Comparison of ENCODE assay signal across 1 cellular context in genomic region chr20:44428174-44429016, GRCh38.
TF ChIP-seq lines count a peak whose summit lies in the region.

No MANE protein-coding gene starts in this region.

TF ChIP-seq in HepG2, 621 proteins besides CTCF, POLR2A, EP300 and RAD21 (continued from another document and continues in another):
- TF ChIP-seq AHDC1 (CRISPR knock-in tag; IDR thresholded peaks at IDR 0.05; ENCODE audit: borderline replicate concordance) (peak; percentile 94), TIGD3 (CRISPR knock-in tag; IDR thresholded peaks at IDR 0.05; ENCODE audit: borderline replicate concordance) (no peak; the same call in 1 of the 2 replicates), CBX1 (IDR thresholded peaks at IDR 0.05; ENCODE audit: low read depth) (peak; percentile 66), ZNF589 (CRISPR knock-in tag; conservative IDR thresholded peaks at IDR 0.05) (no peak), ZNF704 (CRISPR knock-in tag; IDR thresholded peaks at IDR 0.05; ENCODE audit: borderline replicate concordance) (0 out of 2 replicates have a peak, but pooled peaks have one; percentile 42), ZSCAN31 (CRISPR knock-in tag; IDR thresholded peaks at IDR 0.05; ENCODE audit: low read depth) (0 out of 2 replicates have a peak, but pooled peaks have one; percentile 51), CENPT (CRISPR knock-in tag; IDR thresholded peaks at IDR 0.05; ENCODE audit: low read depth) (0 out of 2 replicates have a peak, but pooled peaks have one; percentile 41), EHMT2 (IDR thresholded peaks at IDR 0.05; ENCODE audit: borderline replicate concordance, low read depth, low read length) (peak; percentile 100), ZNF552 (CRISPR knock-in tag; IDR thresholded peaks at IDR 0.05; ENCODE audit: borderline replicate concordance) (0 out of 2 replicates have a peak, but pooled peaks have one; percentile 18), EED (CRISPR knock-in tag; IDR thresholded peaks at IDR 0.05) (no peak), ZNF501 (CRISPR knock-in tag; IDR thresholded peaks at IDR 0.05) (no peak), ZNF619 (CRISPR knock-in tag; IDR thresholded peaks at IDR 0.05) (no peak), LRRFIP1 (CRISPR knock-in tag; conservative IDR thresholded peaks at IDR 0.05) (no peak), ATRX (CRISPR knock-in tag; IDR thresholded peaks at IDR 0.05; ENCODE audit: borderline replicate concordance) (no peak), ZNF383 (CRISPR knock-in tag; IDR thresholded peaks at IDR 0.05; ENCODE audit: borderline replicate concordance) (peak; percentile 74; the same call in 1 of the 2 replicates), FOXO4 (CRISPR knock-in tag; conservative IDR thresholded peaks at IDR 0.05) (no peak), ZSCAN25 (CRISPR knock-in tag; IDR thresholded peaks at IDR 0.05) (peak; percentile 66), ZNF251 (CRISPR knock-in tag; IDR thresholded peaks at IDR 0.05) (0 out of 2 replicates have a peak, but pooled peaks have one; percentile 82), ZBTB25 (CRISPR knock-in tag; IDR thresholded peaks at IDR 0.05) (peak; percentile 97), ZNF790 (CRISPR knock-in tag; IDR thresholded peaks at IDR 0.05; ENCODE audit: borderline replicate concordance) (no peak), TEAD2 (CRISPR knock-in tag; IDR thresholded peaks at IDR 0.05) (no peak), GPN1 (CRISPR knock-in tag; IDR thresholded peaks at IDR 0.05; ENCODE audit: borderline replicate concordance) (no peak), SOX5 (CRISPR knock-in tag; IDR thresholded peaks at IDR 0.05; ENCODE audit: borderline replicate concordance) (peak; percentile 99), TBX3 (IDR thresholded peaks at IDR 0.05; ENCODE audit: borderline replicate concordance) (peak; percentile 73; the same call in 1 of the 2 replicates), ZNF761 (CRISPR knock-in tag; conservative IDR thresholded peaks at IDR 0.05) (peak; percentile 78; the same call in 1 of the 2 replicates), HOXD1 (CRISPR knock-in tag; IDR thresholded peaks at IDR 0.05) (no peak), NFIB (CRISPR knock-in tag; IDR thresholded peaks at IDR 0.05; ENCODE audit: borderline replicate concordance) (no peak), ZNF615 (CRISPR knock-in tag; IDR thresholded peaks at IDR 0.05; ENCODE audit: borderline replicate concordance) (peak; percentile 65; the same call in 1 of the 2 replicates), ZFP90 (CRISPR knock-in tag; IDR thresholded peaks at IDR 0.05; ENCODE audit: borderline replicate concordance) (0 out of 2 replicates have a peak, but pooled peaks have one; percentile 39), PTBP1 (IDR thresholded peaks at IDR 0.05; ENCODE audit: low read depth, low read length, poor library complexity, severe bottlenecking) (no peak), HMG20B (CRISPR knock-in tag; conservative IDR thresholded peaks at IDR 0.05) (peak; percentile 95), SNAPC4 (CRISPR knock-in tag; IDR thresholded peaks at IDR 0.05) (no peak), KLF15 (CRISPR knock-in tag; IDR thresholded peaks at IDR 0.05; ENCODE audit: borderline replicate concordance) (no peak), PAX8 (CRISPR knock-in tag; IDR thresholded peaks at IDR 0.05; ENCODE audit: borderline replicate concordance) (no peak), ZNF317 (CRISPR knock-in tag; IDR thresholded peaks at IDR 0.05) (peak; percentile 78), PLRG1 (conservative IDR thresholded peaks at IDR 0.05) (no peak), ARNT (IDR thresholded peaks at IDR 0.05) (no peak), CHD4 (IDR thresholded peaks at IDR 0.05; ENCODE audit: borderline replicate concordance, low read length) (peak; percentile 93; the same call in 1 of the 2 replicates), ZNF496 (CRISPR knock-in tag; IDR thresholded peaks at IDR 0.05; ENCODE audit: insufficient replicate concordance) (no peak), NFE2L1 (CRISPR knock-in tag; IDR thresholded peaks at IDR 0.05; ENCODE audit: borderline replicate concordance) (no peak), ZNF572 (CRISPR knock-in tag; IDR thresholded peaks at IDR 0.05) (no peak), SRSF1 (optimal IDR thresholded peaks at IDR 0.05; ENCODE audit: low read depth, low read length) (no peak), ZNF33A (CRISPR knock-in tag; IDR thresholded peaks at IDR 0.05; ENCODE audit: borderline replicate concordance) (no peak), MTA3 (CRISPR knock-in tag; IDR thresholded peaks at IDR 0.05) (no peak), HIVEP1 (CRISPR knock-in tag; IDR thresholded peaks at IDR 0.05) (no peak), ZMAT3 (CRISPR knock-in tag; conservative IDR thresholded peaks at IDR 0.05) (no peak), ZNF275 (CRISPR knock-in tag; IDR thresholded peaks at IDR 0.05; ENCODE audit: borderline replicate concordance) (no peak)
